Comparison of ENCODE assay signal across 10 cellular contexts in the genomic region with DNA sequence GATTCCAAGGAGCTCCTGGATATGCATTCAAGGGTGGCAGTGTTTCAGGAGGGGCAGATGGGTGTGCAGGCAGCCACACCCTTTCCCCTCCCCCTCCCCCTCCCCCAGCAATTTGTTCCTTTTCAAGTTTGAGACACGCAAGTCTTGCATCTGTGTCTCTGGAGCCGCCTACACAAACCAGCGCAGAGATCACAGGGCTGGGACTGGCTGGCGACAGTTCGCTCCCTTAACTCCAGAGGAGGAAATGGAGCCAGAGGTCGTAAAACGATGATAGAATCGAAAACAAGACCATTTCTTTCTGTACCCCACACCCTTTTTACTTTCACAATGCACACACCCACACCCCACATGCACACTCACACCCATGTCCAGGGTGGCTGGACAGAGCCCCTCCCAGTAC.
A peak's percentile ranks its signal among the peaks of the same experiment; 100 is the strongest.
DNase-seq lines count a peak whose midpoint lies in the region; ATAC-seq and TF ChIP-seq lines count a peak whose summit lies in the region.
"Had no signal": no experiment of that assay in that cellular context is flagged by ENCODE, and none has a peak within 500 bp of the region (broad histone marks: within the 10 kb centered on the region; RNA-seq: fewer than 3 reads in every experiment).

No MANE protein-coding gene starts in this region.

- H3K36me3 Mint-ChIP-seq in osteocyte (ENCODE audit: unreplicated experiment), result no peaks in the 10 kb centered on the region
- H3K36me3 Mint-ChIP-seq: mesothelial cell of epicardium had no signal

- DNase-seq in AG20443 (ENCODE audit: low spot score), result peak; percentile 34
- DNase-seq in adrenal gland, result no peak
- DNase-seq in psoas muscle, result no peak
- no peak for DNase-seq in H4 (ENCODE audit: low spot score)
- DNase-seq in ovary, result no peak
- no peak for DNase-seq in activated CD8-positive, alpha-beta memory T cell treated with anti-CD3 and anti-CD28 coated beads, Interleukin-2, amount 50 U/mL, for 48 hours
- DNase-seq in osteocyte (ENCODE audit: extremely low spot score, unreplicated experiment), result no peak
- DNase-seq: NCI-H774 had no signal

- TF ChIP-seq CTCF in Loucy (conservative IDR thresholded peaks at IDR 0.05; ENCODE audit: low read length) (no peak), adrenal gland (IDR thresholded peaks at IDR 0.05) (no peak), psoas muscle (IDR thresholded peaks at IDR 0.05) (no peak), ovary (IDR thresholded peaks at IDR 0.05) (no peak), osteocyte (IDR thresholded peaks at IDR 0.05) (no peak)

- H3K27ac Mint-ChIP-seq in osteocyte (ENCODE audit: unreplicated experiment), result no peak overlapping the region
- H3K27ac Mint-ChIP-seq: mesothelial cell of epicardium had no signal

- H3K9ac ChIP-seq in Loucy (ENCODE audit: low read depth, low read length, poor library complexity, severe bottlenecking), result no peak overlapping the region

- peak overlapping the region; percentile 18; the same call in 1 of the 2 replicates for H2AFZ ChIP-seq in Loucy (ENCODE audit: low read length)

- H3K4me1 ChIP-seq in Loucy (ENCODE audit: insufficient read depth, low read length, poor library complexity, severe bottlenecking) (peaks cover 15% of the 10 kb centered on the region), adrenal gland (replicated peaks in 1 of 2) (peaks cover 51 to 52% of the 10 kb centered on the region in 2 donors), psoas muscle (peaks cover 43% of the 10 kb centered on the region), ovary (ENCODE audit: insufficient read depth) (peaks cover 9% of the 10 kb centered on the region)

- H4K20me1 ChIP-seq in Loucy (ENCODE audit: insufficient read depth, low read length, poor library complexity, severe bottlenecking), result no peaks in the 10 kb centered on the region

- no peaks in the 10 kb centered on the region for H3K79me2 ChIP-seq in Loucy (ENCODE audit: insufficient read depth, low read length)

- no peaks in the 10 kb centered on the region for H3K9me3 Mint-ChIP-seq in osteocyte (ENCODE audit: unreplicated experiment)
- H3K9me3 Mint-ChIP-seq: mesothelial cell of epicardium had no signal

- no peaks in the 10 kb centered on the region for H3K9me2 ChIP-seq in Loucy (replicated peaks; ENCODE audit: low read depth, low read length)

- no peaks in the 10 kb centered on the region for H3K27me3 Mint-ChIP-seq in osteocyte (ENCODE audit: unreplicated experiment)

- H3K4me1 Mint-ChIP-seq in osteocyte (ENCODE audit: unreplicated experiment), result peaks cover 4% of the 10 kb centered on the region

- H3K36me3 ChIP-seq in Loucy (ENCODE audit: insufficient read depth, low read length), result no peaks in the 10 kb centered on the region
- H3K36me3 ChIP-seq in adrenal gland (replicated peaks in 1 of 2), result no peaks in the 10 kb centered on the region
- H3K36me3 ChIP-seq in psoas muscle (ENCODE audit: insufficient read depth in 1 of 2, low read depth in 1 of 2), result no peaks in the 10 kb centered on the region
- no peaks in the 10 kb centered on the region for H3K36me3 ChIP-seq in ovary

- 46 to 62% (median 59%) methylated on average over 8 of the region's 8 CpGs for WGBS in adrenal gland, 4 donors
- 30 to 48% (median 34%) methylated on average over 8 of the region's 8 CpGs for WGBS in psoas muscle, 3 donors
- WGBS in ovary, 3 donors, result 54 to 66% (median 59%) methylated on average over 8 of the region's 8 CpGs

- no peak overlapping the region for H3K4me3 Mint-ChIP-seq in osteocyte (ENCODE audit: unreplicated experiment)
- H3K4me3 Mint-ChIP-seq: mesothelial cell of epicardium had no signal

- TF ChIP-seq EP300 in ovary (IDR thresholded peaks at IDR 0.05), result no peak

- no peaks in the 10 kb centered on the region for H3F3A ChIP-seq in Loucy (ENCODE audit: low read depth)

- no peaks in the 10 kb centered on the region for H3K27me3 ChIP-seq in Loucy (ENCODE audit: insufficient read depth, low read length, poor library complexity, severe bottlenecking)
- no peaks in the 10 kb centered on the region for H3K27me3 ChIP-seq in adrenal gland
- no peaks in the 10 kb centered on the region for H3K27me3 ChIP-seq in psoas muscle (ENCODE audit: insufficient read depth in 3 of 3, low read length in 2 of 3)
- H3K27me3 ChIP-seq in ovary, result no peaks in the 10 kb centered on the region

- no peak overlapping the region for H3K4me2 ChIP-seq in Loucy (ENCODE audit: low read depth, low read length, poor library complexity, severe bottlenecking)

- H3K9me3 ChIP-seq in Loucy (ENCODE audit: insufficient read depth, low read depth, low read length) (no peaks in the 10 kb centered on the region), adrenal gland (replicated peaks in 1 of 3) (no peaks in the 10 kb centered on the region), psoas muscle (no peaks in the 10 kb centered on the region), ovary (no peaks in the 10 kb centered on the region)

- H3K4me3 ChIP-seq in Loucy (ENCODE audit: low read length, poor library complexity, severe bottlenecking), result no peak overlapping the region
- no peak overlapping the region for H3K4me3 ChIP-seq in adrenal gland
- H3K4me3 ChIP-seq in psoas muscle, result no peak overlapping the region
- no peak overlapping the region for H3K4me3 ChIP-seq in ovary

- intact Hi-C loops in adrenal gland (cut with DNase I) (no loop called here), psoas muscle (cut with DNase I) (loop anchor here (5.0 kb wide), 2 partner anchors 71 to 141 kb away; no protein-coding TSS in a partner anchor), ovary (cut with DNase I) (no loop called here)

- TF ChIP-seq POLR2A in adrenal gland (IDR thresholded peaks at IDR 0.05) (no peak), ovary (IDR thresholded peaks at IDR 0.05) (no peak)

- ATAC-seq in psoas muscle, result no peak

- H3K27ac ChIP-seq in adrenal gland (peak overlapping the region in 3 of 5 donors; percentile 68 to 96 (median 94)), psoas muscle (peak overlapping the region; percentile 95), ovary (no peak overlapping the region)

Comparison
In these comparisons a context has a peak if more than half of its experiments do, and no peak if none do; other contexts are left out.
1. H3K27ac ChIP-seq: peak in adrenal gland (3 of 5) and psoas muscle (single experiment); none in ovary (0 of 2).
2. intact Hi-C loops: an anchor here in psoas muscle (5.0 kb wide); none called in adrenal gland and ovary.